In the genomic region with DNA sequence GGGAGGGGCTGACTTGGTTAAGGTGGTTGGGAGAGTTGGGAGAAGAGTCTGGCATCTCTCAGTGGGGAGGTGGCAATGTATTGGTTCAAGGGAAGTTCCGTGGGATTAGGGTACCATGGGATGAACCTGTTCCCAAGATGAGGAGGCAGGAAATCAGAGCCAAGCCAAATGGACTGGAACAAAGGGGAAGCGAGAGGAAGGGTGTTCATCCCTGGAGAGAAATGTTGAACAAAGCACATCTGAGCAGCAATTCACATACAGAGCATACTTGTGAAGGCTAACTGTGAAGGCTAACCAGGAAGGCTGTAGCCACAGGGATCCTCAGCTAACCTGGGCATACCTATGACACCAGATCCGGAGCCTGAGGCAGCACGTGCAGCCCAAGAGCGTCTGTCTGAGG, we compare ENCODE assay signal across 15 cellular contexts.
"Had no signal": no experiment of that assay in that cellular context is flagged by ENCODE, and none has a peak within 500 bp of the region (broad histone marks: within the 10 kb centered on the region; RNA-seq: fewer than 3 reads in every experiment).

No MANE protein-coding gene starts in this region.

- H3K9me3 ChIP-seq: colonic mucosa, esophagus muscularis mucosa, left lung, prostate gland, tibial nerve had no signal

- H3K4me3 Mint-ChIP-seq: activated CD8-positive, alpha-beta T cell treated with anti-CD3 and anti-CD28 coated beads for 36 hours; activated T-cell treated with anti-CD3 and anti-CD28 coated beads, Interleukin-2, amount 50 U/mL, for 4 hours; memory B cell; nephron; T-helper 17 cell had no signal

- H3K36me3 ChIP-seq: colonic mucosa, esophagus muscularis mucosa, left lung, prostate gland, tibial nerve had no signal

- H3K27ac Mint-ChIP-seq: activated CD8-positive, alpha-beta T cell treated with anti-CD3 and anti-CD28 coated beads for 36 hours; memory B cell; nephron; T-helper 17 cell had no signal

- H3K27ac ChIP-seq: colonic mucosa, hepatocyte, prostate gland had no signal

- H2AFZ ChIP-seq: hepatocyte had no signal

- H3K4me1 ChIP-seq: colonic mucosa, prostate gland had no signal

- H3K27me3 Mint-ChIP-seq: memory B cell, T-helper 17 cell had no signal

- DNase-seq: activated CD4-positive, alpha-beta T cell treated with anti-CD3 and anti-CD28 coated beads for 4 hours; activated CD8-positive, alpha-beta T cell treated with anti-CD3 and anti-CD28 coated beads for 36 hours; activated gamma-delta T cell; activated T-cell treated with anti-CD3 and anti-CD28 coated beads, Interleukin-2, amount 50 U/mL, for 4 hours; central memory CD4-positive, alpha-beta T cell; colonic mucosa; left lung; T-helper 17 cell had no signal

- H3K4me1 Mint-ChIP-seq: memory B cell, nephron had no signal

- H3K9me3 Mint-ChIP-seq: activated CD8-positive, alpha-beta T cell treated with anti-CD3 and anti-CD28 coated beads for 36 hours; activated naive CD4-positive, alpha-beta T cell treated with anti-CD3 and anti-CD28 coated beads, Interleukin-2, amount 50 U/mL, for 72 hours; activated T-cell treated with anti-CD3 and anti-CD28 coated beads, Interleukin-2, amount 50 U/mL, for 4 hours; memory B cell; nephron had no signal

- H3K27me3 ChIP-seq: colonic mucosa, esophagus muscularis mucosa, hepatocyte, left lung, tibial nerve had no signal

- H3K36me3 Mint-ChIP-seq: activated naive CD4-positive, alpha-beta T cell treated with anti-CD3 and anti-CD28 coated beads, Interleukin-2, amount 50 U/mL, for 72 hours; memory B cell had no signal

- H3K4me2 ChIP-seq: hepatocyte had no signal

- H3K4me3 ChIP-seq: colonic mucosa, esophagus muscularis mucosa, hepatocyte, left lung, prostate gland, tibial nerve had no signal

- ATAC-seq: activated CD8-positive, alpha-beta T cell treated with anti-CD3 and anti-CD28 coated beads for 36 hours; activated naive CD4-positive, alpha-beta T cell treated with anti-CD3 and anti-CD28 coated beads, Interleukin-2, amount 50 U/mL, for 72 hours; activated T-cell treated with anti-CD3 and anti-CD28 coated beads, Interleukin-2, amount 50 U/mL, for 4 hours; T-helper 17 cell had no signal

- H3K79me2 ChIP-seq: hepatocyte had no signal
